1 cellular context compared by ENCODE assay signal in the genomic region with DNA sequence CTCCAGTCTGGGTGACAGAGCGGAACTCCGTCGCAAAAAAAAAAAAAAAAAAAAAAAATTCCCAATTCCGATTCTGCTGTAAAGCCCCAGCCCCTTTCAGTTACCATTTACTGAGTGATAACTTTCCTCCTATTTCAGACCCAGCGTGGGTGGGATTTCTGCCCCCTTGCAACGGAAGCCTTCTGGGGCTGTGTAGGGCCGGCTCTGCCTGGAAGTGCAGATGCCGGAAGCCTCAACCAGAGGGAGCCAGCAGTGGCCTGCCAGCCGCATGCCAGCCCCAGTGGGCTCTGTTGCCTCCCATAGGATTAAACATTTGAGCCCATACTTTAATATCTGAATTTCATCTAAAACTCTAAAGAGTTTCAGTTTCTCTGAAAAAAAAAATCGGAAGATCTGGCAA.
TF ChIP-seq lines count a peak whose summit lies in the region.

No MANE protein-coding gene starts in this region.

TF ChIP-seq in H1, 55 proteins besides CTCF, POLR2A, EP300 and RAD21 (continued from another document):
- no peak for TF ChIP-seq PHF8 (conservative IDR thresholded peaks at IDR 0.05; ENCODE audit: low read depth, low read length)
